ENCODE assay signal across 8 cellular contexts in genomic region chr15:63402498-63403253, GRCh38. TPM values are rescaled to one million over a fixed set of nuclear protein-coding genes. Genes with fewer than 3 reads are reported as not detected.
A peak's percentile ranks its signal among the peaks of the same experiment; 100 is the strongest.
DNase-seq lines count a peak whose midpoint lies in the region; ATAC-seq, FAIRE-seq and TF ChIP-seq lines count a peak whose summit lies in the region.

No MANE protein-coding gene starts in this region.

- 42 to 58% methylated on average over 7 of the region's 7 CpGs for WGBS in esophagus squamous epithelium, 2 donors

- no peak overlapping the region for H3K4me3 Mint-ChIP-seq in neural crest cell

- no peaks in the 10 kb centered on the region for H3K36me3 ChIP-seq in SJSA1
- no peaks in the 10 kb centered on the region for H3K36me3 ChIP-seq in esophagus squamous epithelium

- no peaks in the 10 kb centered on the region for H3K36me3 Mint-ChIP-seq in neural crest cell (ENCODE audit: low read depth)

- H3K9me3 ChIP-seq in SJSA1 (replicated peaks) (no peaks in the 10 kb centered on the region), esophagus squamous epithelium (no peaks in the 10 kb centered on the region)

- no peak overlapping the region for H3K4me3 ChIP-seq in SJSA1
- no peak overlapping the region for H3K4me3 ChIP-seq in esophagus squamous epithelium

- H3K27me3 ChIP-seq in SJSA1 (replicated peaks) = no peaks in the 10 kb centered on the region
- no peaks in the 10 kb centered on the region for H3K27me3 ChIP-seq in esophagus squamous epithelium

- peak; percentile 47 for DNase-seq in COR-L47 (lab: John Stamatoyannopoulos, UW)
- peak; percentile 29 for DNase-seq in HS-27A (ENCODE audit: low read depth)
- DNase-seq in SJSA1 (ENCODE audit: low read depth in 1 of 2, low spot score in 2 of 2) = peak; percentile 48 to 77
- no peak for DNase-seq in esophagus squamous epithelium (lab: John Stamatoyannopoulos, UW)
- no peak for DNase-seq in neural crest cell (ENCODE audit: low read depth, low spot score)
- no peak for DNase-seq in GM12891 (ENCODE audit: insufficient read length, low spot score)

- peaks cover 24% of the 10 kb centered on the region for H3K4me1 ChIP-seq in SJSA1 (replicated peaks)
- peaks cover 0 to 3% (median 0%) of the 10 kb centered on the region in 3 donors for H3K4me1 ChIP-seq in esophagus squamous epithelium

- FAIRE-seq in GM12891 (lab: Jason Lieb, UNC) = no peak

- H3K27ac ChIP-seq in SJSA1 = 0 out of 2 replicates have a peak overlapping the region, but pooled peaks have one; percentile 1
- no peak overlapping the region for H3K27ac ChIP-seq in esophagus squamous epithelium

- peaks cover 14% of the 10 kb centered on the region for H3K4me1 Mint-ChIP-seq in neural crest cell

- TF ChIP-seq POLR2A in esophagus squamous epithelium (IDR thresholded peaks at IDR 0.05) (no peak), GM12891 (IDR thresholded peaks at IDR 0.05; ENCODE audit: low read depth, low read length) (no peak)

- no peaks in the 10 kb centered on the region for H3K27me3 Mint-ChIP-seq in neural crest cell (ENCODE audit: low read depth)

- no peak for ATAC-seq in HG03571 (IDR thresholded peaks at IDR 0.05; ENCODE audit: unreplicated experiment)
- no peak for ATAC-seq in HG02884 (IDR thresholded peaks at IDR 0.05; ENCODE audit: unreplicated experiment)

- no peaks in the 10 kb centered on the region for H3K9me3 Mint-ChIP-seq in neural crest cell

- H3K27ac Mint-ChIP-seq in neural crest cell (ENCODE audit: unreplicated experiment) = peak overlapping the region; percentile 7

- intact Hi-C loops in esophagus squamous epithelium (cut with DNase I) = loop anchor here (5.0 kb wide), 1 partner anchor 110 kb away; no protein-coding TSS in a partner anchor

- TF ChIP-seq CTCF in esophagus squamous epithelium (IDR thresholded peaks at IDR 0.05) (peak; percentile 49 to 78 (median 64)), neural crest cell (conservative IDR thresholded peaks at IDR 0.05) (peak; percentile 75)

TF ChIP-seq in GM12891, 5 proteins besides CTCF, POLR2A, EP300 and RAD21:
- TF ChIP-seq TAF1 (IDR thresholded peaks at IDR 0.05; ENCODE audit: low read depth, low read length) = no peak
- no peak for TF ChIP-seq POU2F2 (IDR thresholded peaks at IDR 0.05; ENCODE audit: low read depth, low read length)
- TF ChIP-seq PAX5 (IDR thresholded peaks at IDR 0.05; ENCODE audit: insufficient read depth, low read length, severe bottlenecking) = no peak
- no peak for TF ChIP-seq SPI1 (IDR thresholded peaks at IDR 0.05; ENCODE audit: low read depth, low read length)
- TF ChIP-seq POLR2AphosphoS5 (IDR thresholded peaks at IDR 0.05; ENCODE audit: low read depth, low read length) = no peak

RNA-seq across cellular contexts. Expression of gene CA12, which starts 21.0 kb away (rescaled TPM):
- total RNA-seq in SJSA1 (2014; rRNA removed; shearing (Covaris generic)) = 3.7 and 5.6 TPM in 2 replicates
- total RNA-seq in esophagus squamous epithelium (100 to 1,000 TPM; 126 to 156 (median 143) TPM), neural crest cell (1.1 TPM in 2 replicates)
- not detected for polyA plus RNA-seq in GM12891 (2012; ENCODE audit: low read depth, missing spikeins)

Comparison
In these comparisons a context has a peak if more than half of its experiments do, and no peak if none do; other contexts are left out.
1. DNase-seq: peak in COR-L47 (single experiment), HS-27A (single experiment) and SJSA1 (2 of 2); none in esophagus squamous epithelium (single experiment), neural crest cell (single experiment) and GM12891 (single experiment).
2. RNA of gene CA12, which starts 21.0 kb away (total RNA-seq): 126 to 156 TPM in esophagus squamous epithelium; 3.7 to 5.6 TPM in SJSA1 and 1.1 TPM in neural crest cell; every median in the first group is over 10 times any median in the second.